34 cellular contexts compared by ENCODE assay signal in genomic region chr15:74352393-74352910, GRCh38. TPM values are rescaled to one million over a fixed set of nuclear protein-coding genes. Genes with fewer than 3 reads are reported as not detected.
"Had no signal": no experiment of that assay in that cellular context is flagged by ENCODE, and none has a peak within 500 bp of the region (broad histone marks: within the 10 kb centered on the region; RNA-seq: fewer than 3 reads in every experiment).

No MANE protein-coding gene starts in this region.

- H3K4me1 Mint-ChIP-seq: activated CD4-positive, alpha-beta T cell treated with anti-CD3 and anti-CD28 coated beads for 36 hours; activated CD4-positive, alpha-beta T cell treated with anti-CD3 and anti-CD28 coated beads, Interleukin-2, amount 10 ng/mL, durations not matched to agents 24 days and 14 days; activated CD8-positive, alpha-beta memory T cell treated with anti-CD3 and anti-CD28 coated beads, Interleukin-2, amount 10 ng/mL, durations not matched to agents 7 days and 5 days; activated naive CD4-positive, alpha-beta T cell treated with anti-CD3 and anti-CD28 coated beads, Interleukin-2, amount 50 U/mL, for 24 hours; activated naive CD8-positive, alpha-beta T cell treated with anti-CD3 and anti-CD28 coated beads for 36 hours; activated naive CD8-positive, alpha-beta T cell treated with anti-CD3 and anti-CD28 coated beads, Interleukin-2, amount 50 U/mL, for 24 hours; T-helper 17 cell had no signal

- ATAC-seq: activated CD4-positive, alpha-beta T cell treated with anti-CD3 and anti-CD28 coated beads for 36 hours; activated CD8-positive, alpha-beta memory T cell treated with anti-CD3 and anti-CD28 coated beads, Interleukin-2, amount 10 ng/mL, durations not matched to agents 7 days and 5 days; activated CD8-positive, alpha-beta T cell treated with anti-CD3 and anti-CD28 coated beads, Interleukin-2, amount 10 ng/mL, durations not matched to agents 7 days and 5 days; activated naive CD8-positive, alpha-beta T cell treated with anti-CD3 and anti-CD28 coated beads, Interleukin-2, amount 50 U/mL, for 24 hours; body of pancreas; T-helper 17 cell had no signal

- H3K9me3 ChIP-seq: body of pancreas had no signal

- H3K36me3 ChIP-seq: WERI-Rb-1 had no signal

- H3K4me1 ChIP-seq: body of pancreas had no signal

- H3K27ac ChIP-seq: body of pancreas, epithelial cell of prostate, WERI-Rb-1 had no signal

- H3K4me3 Mint-ChIP-seq: activated CD4-positive, alpha-beta memory T cell treated with anti-CD3 and anti-CD28 coated beads for 36 hours; activated CD4-positive, alpha-beta T cell treated with anti-CD3 and anti-CD28 coated beads for 36 hours; activated CD4-positive, alpha-beta T cell treated with anti-CD3 and anti-CD28 coated beads, Interleukin-2, amount 10 ng/mL, durations not matched to agents 24 days and 14 days; activated CD8-positive, alpha-beta memory T cell treated with anti-CD3 and anti-CD28 coated beads, Interleukin-2, amount 10 ng/mL, durations not matched to agents 7 days and 5 days; activated CD8-positive, alpha-beta T cell treated with anti-CD3 and anti-CD28 coated beads, Interleukin-2, amount 10 ng/mL, durations not matched to agents 7 days and 5 days; activated naive CD4-positive, alpha-beta T cell treated with anti-CD3 and anti-CD28 coated beads for 36 hours; activated naive CD4-positive, alpha-beta T cell treated with anti-CD3 and anti-CD28 coated beads, Interleukin-2, amount 50 U/mL, for 24 hours; activated naive CD8-positive, alpha-beta T cell treated with anti-CD3 and anti-CD28 coated beads for 36 hours; activated naive CD8-positive, alpha-beta T cell treated with anti-CD3 and anti-CD28 coated beads, Interleukin-2, amount 50 U/mL, for 24 hours; activated T-helper 1 cell treated with anti-CD3 and anti-CD28 coated beads, Interleukin-12 subunit alpha, Interleukin-12 subunit beta, Interleukin-2, Interleukin-4 antibody, amounts not matched to agents 30 ng/mL and 10 ng/mL and 1 ng/mL, durations not matched to agents 14 hours and 24 hours and 36 hours; T-helper 17 cell; T-helper 2 cell treated with Interferon-gamma antibody and Interleukin-4, amounts not matched to agents 5 μg/mL and 100 μg/mL, for 36 hours had no signal

- H3K27me3 ChIP-seq: adrenal gland, body of pancreas had no signal

- H3K36me3 Mint-ChIP-seq: activated CD4-positive, alpha-beta memory T cell treated with anti-CD3 and anti-CD28 coated beads for 36 hours; activated naive CD4-positive, alpha-beta T cell treated with anti-CD3 and anti-CD28 coated beads, Interleukin-2, amount 50 U/mL, for 24 hours had no signal

- H3K27ac Mint-ChIP-seq: activated CD4-positive, alpha-beta memory T cell treated with anti-CD3 and anti-CD28 coated beads for 36 hours; activated CD4-positive, alpha-beta T cell treated with anti-CD3 and anti-CD28 coated beads for 36 hours; activated CD4-positive, alpha-beta T cell treated with anti-CD3 and anti-CD28 coated beads, Interleukin-2, amount 10 ng/mL, durations not matched to agents 24 days and 14 days; activated CD8-positive, alpha-beta memory T cell treated with anti-CD3 and anti-CD28 coated beads, Interleukin-2, amount 10 ng/mL, durations not matched to agents 7 days and 5 days; activated CD8-positive, alpha-beta T cell treated with anti-CD3 and anti-CD28 coated beads, Interleukin-2, amount 10 ng/mL, durations not matched to agents 7 days and 5 days; activated naive CD4-positive, alpha-beta T cell treated with anti-CD3 and anti-CD28 coated beads for 36 hours; activated naive CD4-positive, alpha-beta T cell treated with anti-CD3 and anti-CD28 coated beads, Interleukin-2, amount 50 U/mL, for 24 hours; activated naive CD8-positive, alpha-beta T cell treated with anti-CD3 and anti-CD28 coated beads for 36 hours; activated naive CD8-positive, alpha-beta T cell treated with anti-CD3 and anti-CD28 coated beads, Interleukin-2, amount 50 U/mL, for 24 hours; activated T-helper 1 cell treated with anti-CD3 and anti-CD28 coated beads, Interleukin-12 subunit alpha, Interleukin-12 subunit beta, Interleukin-2, Interleukin-4 antibody, amounts not matched to agents 30 ng/mL and 10 ng/mL and 1 ng/mL, durations not matched to agents 14 hours and 24 hours and 36 hours; activated T-helper 2 cell treated with anti-CD3 and anti-CD28 coated beads, Interferon-gamma antibody, Interleukin-2, Interleukin-4, amounts not matched to agents 10 μg/mL and 5 μg/mL and 100 μg/mL, durations not matched to agents 14 hours and 24 hours and 36 hours; T-helper 17 cell; T-helper 2 cell treated with Interferon-gamma antibody and Interleukin-4, amounts not matched to agents 5 μg/mL and 100 μg/mL, for 36 hours had no signal

- DNase-seq: activated CD4-positive, alpha-beta memory T cell treated with anti-CD3 and anti-CD28 coated beads for 36 hours; activated CD4-positive, alpha-beta T cell treated with anti-CD3 and anti-CD28 coated beads for 36 hours; activated CD4-positive, alpha-beta T cell treated with anti-CD3 and anti-CD28 coated beads, Interleukin-2, amount 10 ng/mL, durations not matched to agents 24 days and 14 days; activated CD4-positive, CD25-positive, alpha-beta regulatory T cell; activated CD4-positive, CD25-positive, alpha-beta regulatory T cell treated with anti-CD3 and anti-CD28 coated beads, Interleukin-2, amount 50 U/mL, for 72 hours; activated CD8-positive, alpha-beta memory T cell treated with anti-CD3 and anti-CD28 coated beads, Interleukin-2, amount 10 ng/mL, durations not matched to agents 7 days and 5 days; activated CD8-positive, alpha-beta memory T cell treated with anti-CD3 and anti-CD28 coated beads, Interleukin-2, amount 50 U/mL, for 4 hours; activated CD8-positive, alpha-beta T cell treated with anti-CD3 and anti-CD28 coated beads, Interleukin-2, amount 10 ng/mL, durations not matched to agents 7 days and 5 days; activated effector memory CD4-positive, alpha-beta T cell treated with anti-CD3 and anti-CD28 coated beads, Interleukin-2, amount 50 U/mL, for 16 hours; activated naive CD4-positive, alpha-beta T cell treated with anti-CD3 and anti-CD28 coated beads for 36 hours; activated naive CD8-positive, alpha-beta T cell treated with anti-CD3 and anti-CD28 coated beads for 36 hours; activated naive CD8-positive, alpha-beta T cell treated with anti-CD3 and anti-CD28 coated beads, Interleukin-2, amount 50 U/mL, for 24 hours; activated T-cell treated with anti-CD3 and anti-CD28 coated beads, Interleukin-2, amount 50 U/mL, for 1 hour; activated T-cell treated with anti-CD3 and anti-CD28 coated beads, Interleukin-2, amount 50 U/mL, for 48 hours; amygdala; aorta; body of pancreas; caudate nucleus; effector memory CD4-positive, alpha-beta T cell; foreskin fibroblast; head of caudate nucleus; T-helper 1 cell; T-helper 17 cell; T1000; WERI-Rb-1 had no signal

- H3K9me3 Mint-ChIP-seq: T-helper 2 cell treated with Interferon-gamma antibody and Interleukin-4, amounts not matched to agents 5 μg/mL and 100 μg/mL, for 36 hours had no signal

- H3K4me3 ChIP-seq: adrenal gland, body of pancreas had no signal

RNA-seq across cellular contexts. Expression of gene CYP11A1, which starts 15.0 kb away (rescaled TPM):
- total RNA-seq: activated CD4-positive, alpha-beta T cell treated with anti-CD3 and anti-CD28 coated beads for 36 hours; activated CD4-positive, alpha-beta T cell treated with anti-CD3 and anti-CD28 coated beads, Interleukin-2, amount 10 ng/mL, durations not matched to agents 24 days and 14 days; activated CD8-positive, alpha-beta T cell treated with anti-CD3 and anti-CD28 coated beads, Interleukin-2, amount 10 ng/mL, durations not matched to agents 7 days and 5 days; activated naive CD4-positive, alpha-beta T cell treated with anti-CD3 and anti-CD28 coated beads for 36 hours; activated T-helper 1 cell treated with anti-CD3 and anti-CD28 coated beads, Interleukin-12 subunit alpha, Interleukin-12 subunit beta, Interleukin-2, Interleukin-4 antibody, amounts not matched to agents 30 ng/mL and 10 ng/mL and 1 ng/mL, durations not matched to agents 14 hours and 24 hours and 36 hours; activated T-helper 2 cell treated with anti-CD3 and anti-CD28 coated beads, Interferon-gamma antibody, Interleukin-2, Interleukin-4, amounts not matched to agents 10 μg/mL and 5 μg/mL and 100 μg/mL, durations not matched to agents 14 hours and 24 hours and 36 hours; dermis microvascular lymphatic vessel endothelial cell; endothelial cell of umbilical vein; frontal cortex; T-helper 17 cell had no signal
